ENCODE assay signal across 8 cellular contexts in the genomic region with DNA sequence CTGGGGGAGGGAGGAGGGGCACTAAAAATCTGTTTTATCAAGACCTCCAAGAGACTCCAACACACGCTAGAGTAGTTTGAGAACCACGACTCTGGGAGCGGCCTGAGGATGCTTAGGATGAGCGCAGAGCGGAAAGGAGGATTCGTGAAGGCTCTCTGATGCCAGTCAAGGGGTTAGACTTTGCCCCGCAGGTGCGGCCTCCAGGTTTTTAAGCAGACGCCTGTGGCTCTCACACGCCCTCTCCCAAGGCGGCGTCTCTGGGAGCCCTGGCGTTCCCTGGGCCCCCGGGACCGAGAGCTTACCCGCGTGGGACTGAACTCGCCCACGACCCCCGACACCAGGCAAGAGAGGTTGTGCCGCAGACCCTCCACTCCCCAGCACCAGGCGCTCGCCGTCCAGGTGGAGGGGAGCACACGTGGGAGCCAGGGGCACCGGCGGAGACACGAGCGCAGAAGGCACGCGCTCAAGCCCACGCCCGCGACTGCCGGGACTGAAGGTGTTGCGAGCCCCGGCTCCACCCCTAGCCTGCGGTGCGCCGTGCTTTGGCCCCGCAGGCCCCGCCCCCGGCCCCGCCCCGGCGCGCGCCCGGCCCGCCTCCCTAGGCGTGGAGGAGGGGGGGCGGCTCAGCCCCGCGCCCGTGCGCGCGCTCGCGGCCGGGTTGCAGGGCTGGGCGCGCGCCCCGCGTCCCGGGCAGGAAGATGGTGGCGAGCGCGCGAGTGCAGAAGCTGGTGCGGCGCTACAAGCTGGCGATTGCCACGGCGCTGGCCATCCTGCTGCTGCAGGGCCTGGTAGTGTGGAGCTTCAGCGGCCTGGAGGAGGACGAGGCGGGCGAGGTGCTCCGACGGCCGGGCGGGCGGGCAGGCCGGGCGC. TPM values are rescaled to one million over a fixed set of nuclear protein-coding genes. Genes with fewer than 3 reads are reported as not detected.
A peak's percentile ranks its signal among the peaks of the same experiment; 100 is the strongest.
DNase-seq lines count a peak whose midpoint lies in the region; ATAC-seq, FAIRE-seq and TF ChIP-seq lines count a peak whose summit lies in the region.

A gene (plus strand): TSS at position 684 of the 870 bp plus-strand sequence. CDS start 15 bp downstream, at position 699.

- peaks cover 2% of the 10 kb centered on the region for H3K9me1 ChIP-seq in keratinocyte (ENCODE audit: control insufficient read depth, extremely low read depth, insufficient read depth, low read length)

- H3K79me2 ChIP-seq in ACC112 (ENCODE audit: control insufficient read depth, insufficient read depth, low read length, unreplicated experiment) (peaks cover 36% of the 10 kb centered on the region), keratinocyte (ENCODE audit: control insufficient read depth, insufficient read depth, low read length) (peaks cover 31% of the 10 kb centered on the region)

- dilution Hi-C loops in keratinocyte (cut with MboI; ENCODE audit: extremely low pct_ligation_motif_present, low sequenced_read_pairs) = no loop called here

- H3K4me3 ChIP-seq in ACC112 (ENCODE audit: low read depth, low read length) (peak within 1 kb of the TSS; percentile 90), keratinocyte (ENCODE audit: control insufficient read depth in 2 of 3, extremely low read depth in 1 of 3, insufficient read depth in 2 of 3, low read depth in 1 of 3, low read length in 3 of 3) (peak within 1 kb of the TSS; percentile 83 to 90 (median 90))

- H3K36me3 ChIP-seq in ACC112 (ENCODE audit: insufficient read depth, low read length) (no peaks in the 10 kb centered on the region), keratinocyte (ENCODE audit: control insufficient read depth in 2 of 2, extremely low read depth in 1 of 2, insufficient read depth in 2 of 2, low read length in 2 of 2) (peaks cover 0 to 1% of the 10 kb centered on the region in 2 experiments)

- peak within 1 kb of the TSS; percentile 9; the same call in 1 of the 2 replicates for H3K27ac ChIP-seq in ACC112 (ENCODE audit: low read depth, low read length)
- peak within 1 kb of the TSS; percentile 58 for H3K27ac ChIP-seq in keratinocyte (ENCODE audit: control insufficient read depth, insufficient read depth, low read length)

- H3K4me2 ChIP-seq in keratinocyte (ENCODE audit: control insufficient read depth, extremely low read depth, insufficient read depth, low read depth, low read length) = peak within 1 kb of the TSS; percentile 99

- peak within 1 kb of the TSS; percentile 84 for H3K9ac ChIP-seq in keratinocyte (ENCODE audit: control insufficient read depth, extremely low read depth, insufficient read depth, low read length)

- H3K27me3 ChIP-seq in ACC112 (ENCODE audit: insufficient read depth, low read length) (no peaks in the 10 kb centered on the region), keratinocyte (ENCODE audit: control insufficient read depth, extremely low read depth, insufficient read depth, low read length) (no peaks in the 10 kb centered on the region)

- no peak for FAIRE-seq in keratinocyte (lab: Jason Lieb, UNC)

- ATAC-seq in GM18867 (IDR thresholded peaks at IDR 0.05; ENCODE audit: unreplicated experiment) = peak; percentile 72
- ATAC-seq in HG03108 (IDR thresholded peaks at IDR 0.05; ENCODE audit: unreplicated experiment) = peak; percentile 76

- H2AFZ ChIP-seq in ACC112 (ENCODE audit: low read length, unreplicated experiment) (peak within 1 kb of the TSS; percentile 87), keratinocyte (ENCODE audit: control insufficient read depth, low read length) (peak within 1 kb of the TSS; percentile 91)

- no peaks in the 10 kb centered on the region for H4K20me1 ChIP-seq in keratinocyte (ENCODE audit: control insufficient read depth, extremely low read depth, insufficient read depth, low read length)

- H3K4me1 ChIP-seq in ACC112 (ENCODE audit: control insufficient read depth, insufficient read depth, low read length, unreplicated experiment) = peaks cover 19% of the 10 kb centered on the region
- H3K4me1 ChIP-seq in keratinocyte (ENCODE audit: control insufficient read depth, extremely low read depth, insufficient read depth, low read length) = peaks cover 31% of the 10 kb centered on the region

- DNase-seq in NCI-H2227 treated with DMSO at 0.1 percent for 48 hours (lab: John Stamatoyannopoulos, UW) (peak; percentile 70), keratinocyte (ENCODE audit: low read depth, low spot score) (no peak)
- DNase-seq in activated CD4-positive, CD25-positive, alpha-beta regulatory T cell treated with anti-CD3 and anti-CD28 coated beads, Interleukin-2, amount 50 U/mL, for 16 hours (ENCODE audit: low read depth, low spot score) = peak; percentile 83
- DNase-seq in central memory CD4-positive, alpha-beta T cell = peak; percentile 92
- peak; percentile 88 to 93 for DNase-seq in stimulated activated CD4-positive, alpha-beta T cell treated with anti-CD3 and anti-CD28 coated beads, Interleukin-15, amount 100 ng/mL, for 1 hour (ENCODE audit: low read depth in 1 of 2, low spot score in 1 of 2)

- TF ChIP-seq CTCF in keratinocyte (optimal IDR thresholded peaks at IDR 0.05 in 1 of 3, IDR thresholded peaks at IDR 0.05 in 1 of 3, conservative IDR thresholded peaks at IDR 0.05 in 1 of 3; ENCODE audit: extremely low read depth in 1 of 3, insufficient read depth in 2 of 3, low read length in 3 of 3) = no peak

- H3K9me3 ChIP-seq in keratinocyte (ENCODE audit: control insufficient read depth, low read depth, low read length) = no peaks in the 10 kb centered on the region

RNA-seq across cellular contexts. Expression of the gene that starts here (rescaled TPM):
- 15.3 to 28.3 TPM (median 18.3 TPM) in 3 replicates for polyA plus RNA-seq in keratinocyte
- 9.4 TPM for polyA plus RNA-seq in keratinocyte (2011; ENCODE audit: low read depth)
- 4.1 and 9.7 TPM in 2 replicates for polyA plus RNA-seq in keratinocyte (2011; cell fraction: cytosol; rRNA removed)
- 39.7 and 54.2 TPM in 2 replicates for polyA plus RNA-seq in keratinocyte (2011; cell fraction: nucleus; rRNA removed)
- polyA plus RNA-seq in keratinocyte (2012; ENCODE audit: low replicate concordance) = 15.2 and 29.2 TPM in 2 replicates
- polyA minus RNA-seq in keratinocyte = 38.9 to 80.6 TPM (median 56.6 TPM) in 3 replicates
- polyA minus RNA-seq in keratinocyte (2011; cell fraction: cytosol; rRNA and poly(A)+ RNA removed) = 41.2 TPM
- polyA minus RNA-seq in keratinocyte (2011; cell fraction: nucleus; rRNA and poly(A)+ RNA removed) = 108 and 118 TPM in 2 replicates
